9 cellular contexts compared by ENCODE assay signal in the genomic region with DNA sequence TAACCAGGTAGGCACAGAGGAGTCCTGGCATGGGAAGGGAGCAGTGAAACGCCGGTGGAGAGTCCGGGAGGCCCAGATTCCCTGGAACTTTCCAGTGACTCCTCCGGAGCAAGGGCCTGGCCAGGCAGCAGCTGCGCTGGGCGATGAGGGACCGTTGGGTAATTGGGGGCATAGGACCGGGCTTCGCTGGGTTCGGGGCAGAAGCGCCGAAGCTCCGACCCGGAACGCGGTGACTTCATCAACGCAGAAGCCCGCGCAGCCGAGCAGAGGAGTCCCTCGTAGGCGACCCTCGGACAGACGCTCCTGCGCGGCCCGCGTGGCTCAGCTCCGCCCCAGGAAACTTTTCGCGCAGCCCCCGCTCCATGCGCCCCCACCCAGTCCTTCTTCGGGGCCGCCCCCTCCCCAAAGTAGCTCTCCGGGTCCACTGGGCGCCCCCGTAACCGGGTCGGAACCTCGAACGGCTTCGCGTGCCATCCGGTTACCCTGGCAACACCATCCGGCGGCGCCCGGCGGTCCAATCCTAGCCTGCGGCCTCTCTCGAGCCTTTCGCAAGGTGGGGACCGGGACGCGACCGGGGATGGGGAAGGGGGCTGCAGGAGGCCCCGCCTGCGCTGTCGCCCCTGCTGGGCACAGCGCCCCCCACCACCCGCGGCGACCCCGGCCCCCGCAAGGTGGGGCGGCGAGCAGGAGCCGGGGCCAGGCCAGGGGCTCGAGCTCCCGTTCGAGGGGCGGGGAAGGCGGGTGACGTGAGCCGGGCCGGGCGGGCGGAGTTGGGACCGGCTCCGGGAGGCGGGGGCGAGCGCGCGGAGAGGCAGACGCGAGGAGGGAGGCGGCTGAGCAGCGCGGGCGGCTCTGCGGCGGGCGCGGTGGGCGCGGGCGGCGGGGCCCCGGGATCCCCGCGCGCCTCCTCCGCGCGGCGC. TPM values are rescaled to one million over a fixed set of nuclear protein-coding genes. Genes with fewer than 3 reads are reported as not detected.
DNase-seq lines count a peak whose midpoint lies in the region; ATAC-seq and TF ChIP-seq lines count a peak whose summit lies in the region.
"Had no signal": no experiment of that assay in that cellular context is flagged by ENCODE, and none has a peak within 500 bp of the region (broad histone marks: within the 10 kb centered on the region; RNA-seq: fewer than 3 reads in every experiment).

A gene with protein sequence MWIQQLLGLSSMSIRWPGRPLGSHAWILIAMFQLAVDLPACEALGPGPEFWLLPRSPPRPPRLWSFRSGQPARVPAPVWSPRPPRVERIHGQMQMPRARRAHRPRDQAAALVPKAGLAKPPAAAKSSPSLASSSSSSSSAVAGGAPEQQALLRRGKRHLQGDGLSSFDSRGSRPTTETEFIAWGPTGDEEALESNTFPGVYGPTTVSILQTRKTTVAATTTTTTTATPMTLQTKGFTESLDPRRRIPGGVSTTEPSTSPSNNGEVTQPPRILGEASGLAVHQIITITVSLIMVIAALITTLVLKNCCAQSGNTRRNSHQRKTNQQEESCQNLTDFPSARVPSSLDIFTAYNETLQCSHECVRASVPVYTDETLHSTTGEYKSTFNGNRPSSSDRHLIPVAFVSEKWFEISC (plus strand): TSS at position 814 of the 920 bp plus-strand sequence. CDS start 817 bp downstream, outside the sequence.

- no peaks in the 10 kb centered on the region for H3K79me2 ChIP-seq in hepatocyte

- no peaks in the 10 kb centered on the region for H3K36me3 Mint-ChIP-seq in T-cell

- H3K9me2 ChIP-seq in hepatocyte (replicated peaks; ENCODE audit: insufficient read depth) = no peaks in the 10 kb centered on the region

- DNase-seq in T-cell = no peak
- DNase-seq in hepatocyte (ENCODE audit: low spot score) = peak; percentile 29
- DNase-seq in renal cortical epithelial cell (ENCODE audit: low read depth) = no peak
- no peak for DNase-seq in NCI-H187 (lab: John Stamatoyannopoulos, UW)
- DNase-seq in activated CD4-positive, alpha-beta T cell treated with anti-CD3 and anti-CD28 coated beads for 4 hours = no peak
- no peak for DNase-seq in glomerular visceral epithelial cell (ENCODE audit: extremely low spot score)

- no peaks in the 10 kb centered on the region for H3K9me3 Mint-ChIP-seq in T-cell

- peaks cover 19 to 41% of the 10 kb centered on the region in 2 donors for H3K27me3 Mint-ChIP-seq in T-cell

- H3K4me1 ChIP-seq in ES-I3 (ENCODE audit: insufficient read depth, low read length) (peaks cover 39% of the 10 kb centered on the region), hepatocyte (ENCODE audit: insufficient read depth) (peaks cover 5% of the 10 kb centered on the region)

- H3K27me3 ChIP-seq in hepatocyte = peaks cover 78% of the 10 kb centered on the region

- POLR2A ChIA-PET in T-cell (lab: Charles Lee) = no interaction called here

- peak within 1 kb of the TSS; percentile 40 for H3K9ac ChIP-seq in ES-I3 (ENCODE audit: low read depth, low read length)
- H3K9ac ChIP-seq: KMS-11 had no signal

- peaks cover 0 to 7% (median 7%) of the 10 kb centered on the region in 3 donors for H3K4me1 Mint-ChIP-seq in T-cell

- H3K9me3 ChIP-seq in ES-I3 (ENCODE audit: control insufficient read depth, insufficient read depth, low read length) (no peaks in the 10 kb centered on the region), hepatocyte (ENCODE audit: low read depth) (no peaks in the 10 kb centered on the region)

- H3K4me3 Mint-ChIP-seq in T-cell = peak within 1 kb of the TSS in 2 of 3 donors; percentile 17 to 24

- no peaks in the 10 kb centered on the region for H4K20me1 ChIP-seq in hepatocyte (ENCODE audit: insufficient read depth, poor library complexity, severe bottlenecking)

- no peak for ATAC-seq in T-cell (replicated peaks in 1 of 4)
- ATAC-seq in GM19395 (IDR thresholded peaks at IDR 0.05; ENCODE audit: unreplicated experiment) = no peak

- H3K36me3 ChIP-seq in ES-I3 (ENCODE audit: insufficient read depth, low read length) (no peaks in the 10 kb centered on the region), hepatocyte (replicated peaks; ENCODE audit: insufficient read depth, low read depth) (no peaks in the 10 kb centered on the region)

- no peak within 1 kb of the TSS for H2AFZ ChIP-seq in hepatocyte

- H3K4me2 ChIP-seq in hepatocyte = peak within 1 kb of the TSS; percentile 80
- H3K4me2 ChIP-seq: KMS-11 had no signal

- H3K27ac ChIP-seq in hepatocyte = no peak within 1 kb of the TSS
- H3K27ac ChIP-seq: KMS-11 had no signal

- WGBS in hepatocyte (ENCODE audit: low lambda C conversion rate, missing lambda C conversion rate) = 5% methylated on average over 40 of the region's 108 CpGs

- TF ChIP-seq CTCF in hepatocyte (IDR thresholded peaks at IDR 0.05; ENCODE audit: poor library complexity) = no peak

- CTCF ChIA-PET in T-cell (lab: Charles Lee) = interaction anchor here in 1 of 2 donors (0.8 kb wide), 1 partner anchor 14 kb away, joined by 3 read pairs; no protein-coding TSS in a partner anchor

- H3K27ac Mint-ChIP-seq in T-cell = no peak within 1 kb of the TSS

- no peak within 1 kb of the TSS for H3K4me3 ChIP-seq in hepatocyte

RNA-seq across cellular contexts. Expression of the gene that starts here (rescaled TPM):
- total RNA-seq in T-cell (1 to 10 TPM in 1 of 5 donors, under 1 TPM in 4; 0.44 to 4.4 (median 0.61) TPM), hepatocyte (0.13 and 0.32 TPM in 2 replicates), renal cortical epithelial cell (10.6 and 12.2 TPM in 2 replicates)
- polyA plus RNA-seq in hepatocyte = 0.39 and 0.64 TPM in 2 replicates

Comparison
In these comparisons a context has a peak if more than half of its experiments do, and no peak if none do; other contexts are left out.
1. Peak in DNase-seq and H3K4me2 ChIP-seq in hepatocyte; RNA of the gene not detected or under 1 TPM.